ENCODE assay signal across 7 cellular contexts in the genomic region with DNA sequence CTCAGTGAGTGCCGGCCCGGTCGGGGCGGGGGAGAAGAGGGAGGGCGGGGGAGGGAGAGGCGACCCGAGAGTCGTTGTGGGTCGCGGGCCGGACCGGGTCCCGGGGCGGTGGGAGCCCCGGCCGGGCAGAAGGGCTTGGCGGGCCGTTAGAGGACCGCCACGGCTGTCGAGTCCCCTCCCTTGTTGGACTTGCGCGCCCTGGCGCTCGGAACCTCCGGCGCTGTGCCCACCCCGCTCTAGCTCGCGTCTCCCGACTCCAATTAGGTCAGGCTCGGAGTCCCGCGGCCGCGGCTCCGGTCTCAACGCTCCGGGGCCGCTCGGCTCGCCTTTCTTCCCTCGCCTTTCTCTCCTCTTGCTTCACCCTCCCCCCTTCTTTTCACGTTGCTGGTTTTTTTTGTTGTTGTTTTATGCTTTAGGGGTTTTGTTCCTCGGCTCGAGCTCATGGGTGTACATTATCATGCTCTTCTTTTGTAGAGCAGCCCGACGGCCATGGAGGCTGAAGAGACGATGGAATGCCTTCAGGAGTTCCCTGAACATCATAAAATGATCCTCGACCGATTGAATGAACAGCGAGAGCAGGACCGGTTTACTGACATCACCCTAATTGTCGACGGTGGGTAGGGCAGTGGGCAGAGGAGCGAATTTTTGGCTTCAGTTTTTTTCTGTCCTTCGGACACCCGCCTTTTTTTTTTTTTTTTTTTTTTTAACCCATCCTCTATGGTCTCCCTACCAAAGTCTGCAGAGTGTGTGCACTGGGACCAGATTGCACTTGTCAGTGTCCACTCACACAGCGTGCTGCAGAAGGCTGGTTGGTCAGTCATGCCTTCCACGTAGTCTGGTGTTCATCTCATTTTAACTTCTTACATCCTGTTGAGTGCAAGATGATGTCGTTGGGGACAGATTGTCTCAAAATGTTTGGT.
DNase-seq lines count a peak whose midpoint lies in the region; ATAC-seq and TF ChIP-seq lines count a peak whose summit lies in the region.

No MANE protein-coding gene starts in this region.

- no peaks in the 10 kb centered on the region for H4K20me1 ChIP-seq in OCI-LY3 (ENCODE audit: insufficient read depth, low read length)

- H3K4me2 ChIP-seq in OCI-LY3 (ENCODE audit: low read length): peak overlapping the region; percentile 96

- DNase-seq in GM03348 (ENCODE audit: low spot score): peak; percentile 61
- peak; percentile 49 for DNase-seq in cerebellar cortex (ENCODE audit: low spot score)
- peak; percentile 28 for DNase-seq in stromal cell of bone marrow (ENCODE audit: low read depth)

- peak overlapping the region; percentile 95 for H3K4me3 ChIP-seq in OCI-LY3 (ENCODE audit: low read length)

- H3K79me2 ChIP-seq in OCI-LY3 (ENCODE audit: low read length): peaks cover 53% of the 10 kb centered on the region

- no peaks in the 10 kb centered on the region for H3K9me3 ChIP-seq in OCI-LY3 (ENCODE audit: insufficient read depth, low read length)

- peaks cover 25% of the 10 kb centered on the region for H3K4me1 ChIP-seq in OCI-LY3 (ENCODE audit: low read length)

- H3K9ac ChIP-seq in OCI-LY3 (ENCODE audit: low read length): peak overlapping the region; percentile 90

- H3K27me3 ChIP-seq in OCI-LY3 (ENCODE audit: low read depth, low read length): no peaks in the 10 kb centered on the region
- no peaks in the 10 kb centered on the region for H3K27me3 ChIP-seq in layer of hippocampus (ENCODE audit: control insufficient read depth, insufficient read depth, low read length)

- peaks cover 26% of the 10 kb centered on the region for H3K36me3 ChIP-seq in OCI-LY3 (replicated peaks; ENCODE audit: low read depth, low read length)

- H2AFZ ChIP-seq in OCI-LY3 (ENCODE audit: low read depth, low read length): peak overlapping the region; percentile 22

- no peak for TF ChIP-seq CTCF in OCI-LY3 (IDR thresholded peaks at IDR 0.05; ENCODE audit: low read depth, low read length)

- H3K27ac ChIP-seq in OCI-LY3 (ENCODE audit: low read length) (peak overlapping the region; percentile 86), layer of hippocampus (ENCODE audit: low read depth, low read length) (peak overlapping the region; percentile 98)

- ATAC-seq in GM19452 (IDR thresholded peaks at IDR 0.05; ENCODE audit: unreplicated experiment) (peak; percentile 41), HG03469 (IDR thresholded peaks at IDR 0.05; ENCODE audit: unreplicated experiment) (peak; percentile 19)

Comparison
In these comparisons a context has a peak if more than half of its experiments do, and no peak if none do; other contexts are left out.
1. Peak in every context shown above with its lines: DNase-seq, ATAC-seq, H3K4me3 ChIP-seq and H3K27ac ChIP-seq.